Comparison of ENCODE assay signal across 8 cellular contexts in genomic region chr4:48340905-48341775, GRCh38. TPM values are rescaled to one million over a fixed set of nuclear protein-coding genes. Genes with fewer than 3 reads are reported as not detected.
DNase-seq lines count a peak whose midpoint lies in the region; ATAC-seq and TF ChIP-seq lines count a peak whose summit lies in the region.

Gene SLAIN2 (plus strand): TSS chr4:48341529. CDS start chr4:48341740, 211 bp downstream.

- no peaks in the 10 kb centered on the region for H3K36me3 ChIP-seq in spleen

- TF ChIP-seq CTCF in AG09309 (IDR thresholded peaks at IDR 0.05; ENCODE audit: control insufficient read depth, insufficient read depth, low read depth, low read length, missing control alignments) = peak; percentile 52
- TF ChIP-seq CTCF in activated B cell treated with CpG ODN at 0.5 μM for 24 hours (IDR thresholded peaks at IDR 0.05) = no peak
- TF ChIP-seq CTCF in spleen (IDR thresholded peaks at IDR 0.05 in 8 of 11, conservative IDR thresholded peaks at IDR 0.05 in 3 of 11) = peak; percentile 27 to 64 (median 52)

- DNase-seq in AG09309 (ENCODE audit: low read depth) (peak; percentile 84), NCI-H226 (peak; percentile 91), activated B cell treated with CpG ODN at 0.5 μM for 24 hours (peak; percentile 100), caudate nucleus (lab: John Stamatoyannopoulos, UW) (peak; percentile 36 to 99 (median 95)), immature natural killer cell (peak; percentile 99), spleen (peak; percentile 100)

- H3K4me3 Mint-ChIP-seq in activated B cell treated with CpG ODN at 0.5 μM for 24 hours (peak within 1 kb of the TSS; percentile 97), immature natural killer cell (peak within 1 kb of the TSS; percentile 91 to 97 (median 96))

- no peaks in the 10 kb centered on the region for H3K9me3 Mint-ChIP-seq in activated B cell treated with CpG ODN at 0.5 μM for 24 hours
- H3K9me3 Mint-ChIP-seq in immature natural killer cell = no peaks in the 10 kb centered on the region

- H3K4me1 ChIP-seq in spleen = peaks cover 20 to 56% (median 46%) of the 10 kb centered on the region in 6 donors

- H3K27ac ChIP-seq in caudate nucleus (ENCODE audit: low read depth, low read length) = peak within 1 kb of the TSS; percentile 91
- peak within 1 kb of the TSS; percentile 94 to 99 (median 98) for H3K27ac ChIP-seq in spleen

- CTCF ChIA-PET in activated B cell treated with CpG ODN at 0.5 μM for 24 hours (lab: Charles Lee) = no interaction called here

- H3K27ac Mint-ChIP-seq in activated B cell treated with CpG ODN at 0.5 μM for 24 hours (peak within 1 kb of the TSS; percentile 96), immature natural killer cell (peak within 1 kb of the TSS; percentile 92 to 98 (median 98))

- no peaks in the 10 kb centered on the region for H3K27me3 ChIP-seq in spleen (replicated peaks in 1 of 7)

- peaks cover 6% of the 10 kb centered on the region for H3K36me3 Mint-ChIP-seq in activated B cell treated with CpG ODN at 0.5 μM for 24 hours (ENCODE audit: low read depth)
- no peaks in the 10 kb centered on the region for H3K36me3 Mint-ChIP-seq in immature natural killer cell

- H3K4me3 ChIP-seq in AG09309 (ENCODE audit: control insufficient read depth, low read depth, low read length) = peak within 1 kb of the TSS; percentile 96
- H3K4me3 ChIP-seq in spleen = peak within 1 kb of the TSS; percentile 60 to 96 (median 86)

- H3K9me3 ChIP-seq in spleen = no peaks in the 10 kb centered on the region

- H3K27me3 Mint-ChIP-seq in activated B cell treated with CpG ODN at 0.5 μM for 24 hours (no peaks in the 10 kb centered on the region), immature natural killer cell (ENCODE audit: low read depth in 3 of 3) (peaks cover 2 to 8% (median 5%) of the 10 kb centered on the region in 3 donors)

- TF ChIP-seq POLR2A in spleen (IDR thresholded peaks at IDR 0.05) = peak; percentile 23 to 84 (median 66)

- POLR2A ChIA-PET in activated B cell treated with CpG ODN at 0.5 μM for 24 hours (lab: Charles Lee) = interaction anchor here (0.6 to 1.9 kb wide), 6 partner anchors 74 to 878 kb away, joined by 4 to 8 read pairs (median 5); partner anchors contain the start of genes COMMD8, FRYL and OCIAD2

- intact Hi-C loops in activated B cell treated with CpG ODN at 0.5 μM for 24 hours (cut with micrococcal nuclease) (loop anchor here (1.0 to 10.0 kb wide), 11 partner anchors 72 to 856 kb away; partner anchors contain the start of genes ATP10D, CNGA1, FRYL and NFXL1), spleen (cut with DNase I; ENCODE audit: low total_unique reads) (no loop called here)

- H3K4me1 Mint-ChIP-seq in activated B cell treated with CpG ODN at 0.5 μM for 24 hours (peaks cover 43% of the 10 kb centered on the region), immature natural killer cell (peaks cover 46 to 54% of the 10 kb centered on the region in 2 donors)

- ATAC-seq in GM18909 (IDR thresholded peaks at IDR 0.05; ENCODE audit: poor library complexity, unreplicated experiment) (peak; percentile 90), HG03175 (IDR thresholded peaks at IDR 0.05; ENCODE audit: unreplicated experiment) (peak; percentile 85), activated B cell treated with CpG ODN at 0.5 μM for 24 hours (ENCODE audit: low read depth) (peak; percentile 88)

- 0 to 1% (median 1%) methylated on average over 48 to 89 of the region's 89 CpGs for WGBS in spleen, 5 donors

RNA-seq across cellular contexts. Expression of gene SLAIN2, which starts in this region (rescaled TPM):
- total RNA-seq in activated B cell treated with CpG ODN at 0.5 μM for 24 hours (50.8 and 62.1 TPM in 2 replicates), spleen (10 to 100 TPM; 42.8 to 69.1 (median 48.5) TPM)
- polyA plus RNA-seq in immature natural killer cell (10 to 100 TPM; 15.0 to 36.5 (median 28.4) TPM), spleen (1 to 10 TPM; 6.6 to 8.5 (median 7.8) TPM)

Comparison
In these comparisons a context has a peak if more than half of its experiments do, and no peak if none do; other contexts are left out.
1. Peak in every context shown above with its lines: DNase-seq, ATAC-seq, H3K4me3 ChIP-seq and H3K27ac ChIP-seq.